Comparison of ENCODE assay signal across 17 cellular contexts in genomic region chr21:45374826-45375455, GRCh38. TPM values are rescaled to one million over a fixed set of nuclear protein-coding genes. Genes with fewer than 3 reads are reported as not detected.
DNase-seq lines count a peak whose midpoint lies in the region; ATAC-seq and TF ChIP-seq lines count a peak whose summit lies in the region.
"Had no signal": no experiment of that assay in that cellular context is flagged by ENCODE, and none has a peak within 500 bp of the region (broad histone marks: within the 10 kb centered on the region; RNA-seq: fewer than 3 reads in every experiment).

No MANE protein-coding gene starts in this region.

- ATAC-seq in left ventricle myocardium superior = no peak

- no peak overlapping the region for H4K5ac ChIP-seq in H9 (ENCODE audit: insufficient read length, low read depth, low read length)

- no peak overlapping the region for H3K18ac ChIP-seq in H9 (ENCODE audit: insufficient read length, low read depth, low read length)

- H3K4me1 ChIP-seq in spleen (peaks cover 0 to 8% (median 0%) of the 10 kb centered on the region in 6 donors), H9 (ENCODE audit: insufficient read depth, low read length) (no peaks in the 10 kb centered on the region; the same call in 1 of the 2 replicates)

- 55 to 63% (median 60%) methylated on average over 15 of the region's 15 CpGs for WGBS in spleen, 5 donors
- WGBS in H9 (ENCODE audit: extremely low coverage, insufficient read length, low lambda C conversion rate) = no CpG with 5 or more reads among the region's 15 CpGs

- H3K27ac Mint-ChIP-seq in neural crest cell (ENCODE audit: unreplicated experiment) (peak overlapping the region; percentile 86), H9 (no peak overlapping the region)

- no peak overlapping the region for H3K4me3 ChIP-seq in spleen
- H3K4me3 ChIP-seq: HAP-1 had no signal

- no peaks in the 10 kb centered on the region for H3K36me3 ChIP-seq in spleen
- H3K36me3 ChIP-seq: HAP-1 had no signal

- H3K56ac ChIP-seq in H9 (ENCODE audit: insufficient read length, low read depth, low read length) = no peak overlapping the region

- H3K4me3 Mint-ChIP-seq in neural crest cell = no peak overlapping the region
- H3K4me3 Mint-ChIP-seq in H9 = 0 out of 5 replicates have a peak overlapping the region, but pooled peaks of 1 of the 2 experiments have one; percentile 36

- H3K36me3 Mint-ChIP-seq in neural crest cell (ENCODE audit: low read depth) (no peaks in the 10 kb centered on the region), H9 (ENCODE audit: insufficient read depth in 1 of 3, low read depth in 3 of 3) (peaks cover 0 to 18% (median 12%) of the 10 kb centered on the region in 3 experiments; a peak in 6 of 7 replicates)
- H3K36me3 Mint-ChIP-seq: CD4-positive, alpha-beta memory T cell had no signal

- H4K91ac ChIP-seq in H9 (ENCODE audit: insufficient read length, low read depth, low read length) = no peak overlapping the region

- H3K79me2 ChIP-seq in H9 (ENCODE audit: insufficient read depth, low read length) = no peaks in the 10 kb centered on the region

- intact Hi-C loops in left ventricle myocardium superior (cut with micrococcal nuclease) (loop anchor here (10.0 kb wide), 1 partner anchor 60 kb away; no protein-coding TSS in a partner anchor), spleen (cut with DNase I; ENCODE audit: low total_unique reads) (no loop called here)

- H3T11ph ChIP-seq in H9 (ENCODE audit: low read length) = no peak overlapping the region

- no peak overlapping the region for H2BK120ac ChIP-seq in H9 (ENCODE audit: low read depth, low read length, poor library complexity, severe bottlenecking)

- no peak for TF ChIP-seq POLR2A in spleen (IDR thresholded peaks at IDR 0.05)

- no peaks in the 10 kb centered on the region for H3K23me2 ChIP-seq in H9 (ENCODE audit: insufficient read length, low read depth, low read length, poor library complexity, severe bottlenecking)

- no peak overlapping the region for H2BK15ac ChIP-seq in H9 (ENCODE audit: low read depth, low read length)

- no peak overlapping the region for H3K4ac ChIP-seq in H9 (ENCODE audit: low read depth, low read length)

- H3K23ac ChIP-seq in H9 (ENCODE audit: insufficient read length, low read depth, low read length) = no peak overlapping the region

- H2BK20ac ChIP-seq in H9 (ENCODE audit: low read depth, low read length, poor library complexity, severe bottlenecking) = no peak overlapping the region

- H3K27me3 Mint-ChIP-seq in neural crest cell (ENCODE audit: low read depth) = peaks cover 27% of the 10 kb centered on the region
- peaks cover 11% of the 10 kb centered on the region for H3K27me3 Mint-ChIP-seq in H9 (ENCODE audit: low read depth)

- H4K20me1 ChIP-seq in H9 (ENCODE audit: control insufficient read depth, insufficient read depth, insufficient read length) = no peaks in the 10 kb centered on the region

- DNase-seq in activated naive CD4-positive, alpha-beta T cell treated with anti-CD3 and anti-CD28 coated beads, Interleukin-2, amount 50 U/mL, for 16 hours = peak; percentile 1
- DNase-seq in activated naive CD4-positive, alpha-beta T cell (lab: John Stamatoyannopoulos, UW) = no peak
- peak; percentile 10 for DNase-seq in left ventricle myocardium superior
- DNase-seq in neural crest cell (ENCODE audit: low read depth, low spot score) = no peak
- peak; percentile 56 for DNase-seq in spleen
- no peak for DNase-seq in NCI-H69 (lab: John Stamatoyannopoulos, UW)
- DNase-seq in H9 = no peak
- no peak for DNase-seq in NCI-H2171 treated with DMSO at 0.1 percent for 48 hours (lab: John Stamatoyannopoulos, UW)
- DNase-seq: 8988T; Calu3; CD4-positive, alpha-beta memory T cell; DMS53; NCI-H1105 treated with DMSO at 0.1 percent for 48 hours; NCI-H187 treated with DMSO at 0.1 percent for 48 hours; NCI-H446; NK-92 treated with Interleukin-12 subunit alpha and Interleukin-12 subunit beta, amount 100 ng/mL, for 24 hours had no signal

- no peak overlapping the region for H3K14ac ChIP-seq in H9 (ENCODE audit: insufficient read depth, low read length)

- H2BK5ac ChIP-seq in H9 (ENCODE audit: insufficient read length, low read length) = no peak overlapping the region

- H3K4me2 ChIP-seq in H9 (ENCODE audit: insufficient read depth, insufficient read length, low read length) = no peak overlapping the region

- no peak overlapping the region for H3K9ac ChIP-seq in H9 (ENCODE audit: extremely low read depth, insufficient read length, low read length)

- H3K4me1 Mint-ChIP-seq in neural crest cell (peaks cover 13% of the 10 kb centered on the region), H9 (peaks cover 36 to 45% of the 10 kb centered on the region in 2 experiments)

- no peak for TF ChIP-seq CTCF in neural crest cell (conservative IDR thresholded peaks at IDR 0.05)
- no peak for TF ChIP-seq CTCF in spleen (IDR thresholded peaks at IDR 0.05 in 8 of 11, conservative IDR thresholded peaks at IDR 0.05 in 3 of 11)
- no peak for TF ChIP-seq CTCF in H9 (conservative IDR thresholded peaks at IDR 0.05)

- H3K79me1 ChIP-seq in H9 (ENCODE audit: insufficient read depth, low read depth, low read length, poor library complexity, severe bottlenecking) = no peaks in the 10 kb centered on the region

- H3K27ac ChIP-seq in spleen = no peak overlapping the region
- H3K27ac ChIP-seq in H9 (ENCODE audit: insufficient read length, low read depth, low read length) = no peak overlapping the region

- H2AK5ac ChIP-seq in H9 (ENCODE audit: insufficient read length, low read length) = no peak overlapping the region

- H4K8ac ChIP-seq in H9 (replicated peaks; ENCODE audit: insufficient read length, low read depth, low read length) = no peak overlapping the region

- no peak overlapping the region for H2BK12ac ChIP-seq in H9 (ENCODE audit: insufficient read length, low read depth, low read length)

- no peak overlapping the region for H2AFZ ChIP-seq in H9 (ENCODE audit: low read length)

- peaks cover 3% of the 10 kb centered on the region for H3K9me3 Mint-ChIP-seq in neural crest cell
- peaks cover 24 to 28% of the 10 kb centered on the region in 2 experiments for H3K9me3 Mint-ChIP-seq in H9

- H3K9me3 ChIP-seq in spleen = peaks cover 0 to 11% (median 3%) of the 10 kb centered on the region in 8 donors
- no peaks in the 10 kb centered on the region for H3K9me3 ChIP-seq in H9 (ENCODE audit: control insufficient read depth, low read depth, low read length)

- peaks cover 0 to 41% (median 0%) of the 10 kb centered on the region in 7 donors for H3K27me3 ChIP-seq in spleen (replicated peaks in 1 of 7)
- peaks cover 2% of the 10 kb centered on the region; the same call in 1 of the 2 replicates for H3K27me3 ChIP-seq in H9 (ENCODE audit: insufficient read depth, low read length)

RNA-seq across cellular contexts. Expression of gene COL18A1, which starts 30.0 kb away (rescaled TPM):
- total RNA-seq in left ventricle myocardium superior = 52.4 TPM
- total RNA-seq in neural crest cell = 18.2 and 19.2 TPM in 2 replicates
- 100 to 1,000 TPM in 3 of 7 donors, 10 to 100 TPM in 4; 71.8 to 208 (median 99.6) TPM for total RNA-seq in spleen
- 10 to 100 TPM; 35.0 to 66.9 (median 60.0) TPM for polyA plus RNA-seq in spleen
- 232 and 234 TPM in 2 replicates for total RNA-seq in H9 (2021)

Comparison
In these comparisons a context has a peak if more than half of its experiments do, and no peak if none do; other contexts are left out.
1. DNase-seq: peak in activated naive CD4-positive, alpha-beta T cell treated with anti-CD3 and anti-CD28 coated beads, Interleukin-2, amount 50 U/mL, for 16 hours (single experiment), left ventricle myocardium superior (single experiment) and spleen (single experiment); none in activated naive CD4-positive, alpha-beta T cell (0 of 4), neural crest cell (single experiment), NCI-H69 (single experiment), H9 (single experiment) and NCI-H2171 treated with DMSO at 0.1 percent for 48 hours (single experiment).